ENCODE assay signal across 8 cellular contexts in the genomic region with DNA sequence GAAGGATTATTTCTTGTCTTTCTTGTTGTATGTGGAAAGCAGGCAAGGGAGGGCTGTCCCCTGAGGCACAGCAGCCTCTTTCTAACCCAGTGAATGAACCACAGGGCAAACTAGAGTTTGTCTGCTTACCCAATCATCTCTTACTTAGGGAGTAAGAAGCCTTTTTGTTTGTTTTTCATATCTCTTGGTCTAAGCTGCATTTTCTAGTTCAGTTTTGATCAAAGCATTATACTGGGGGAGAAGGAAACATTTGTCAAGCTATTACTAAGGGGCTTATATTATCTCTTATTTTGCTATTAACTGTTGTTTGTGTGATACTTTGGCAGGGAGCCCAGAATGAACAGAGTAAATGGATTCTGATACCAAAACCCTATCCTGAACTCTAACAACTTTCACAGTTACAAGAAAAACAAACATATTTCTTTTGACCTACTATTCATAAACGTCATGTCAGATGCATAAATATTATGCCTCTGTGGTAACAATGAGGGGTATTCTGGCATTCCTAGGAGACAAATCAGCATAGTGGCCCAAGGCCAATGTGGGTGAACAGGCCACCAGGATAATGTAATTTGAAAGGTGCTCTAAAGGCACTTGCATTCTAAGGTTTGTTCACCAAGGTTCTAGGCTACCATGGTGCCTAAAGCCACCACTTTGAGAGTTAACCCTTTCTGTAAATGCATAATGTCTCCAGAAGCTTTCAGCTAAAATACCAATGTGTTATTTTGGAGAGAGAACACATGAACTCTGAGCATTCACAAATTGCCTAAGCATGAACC.
A peak's percentile ranks its signal among the peaks of the same experiment; 100 is the strongest.
DNase-seq lines count a peak whose midpoint lies in the region; TF ChIP-seq lines count a peak whose summit lies in the region.

No MANE protein-coding gene starts in this region.

- TF ChIP-seq CTCF in AG10803 (conservative IDR thresholded peaks at IDR 0.05; ENCODE audit: low read length) (no peak), chondrocyte (IDR thresholded peaks at IDR 0.05) (no peak)

- H3K36me3 Mint-ChIP-seq in chondrocyte (ENCODE audit: low read depth): no peaks in the 10 kb centered on the region

- DNase-seq in AG10803 (ENCODE audit: low read depth) (peak; percentile 65), NCI-H1105 treated with DMSO at 0.1 percent for 48 hours (lab: John Stamatoyannopoulos, UW) (peak; percentile 69), chondrocyte (ENCODE audit: low spot score) (no peak), myocyte (ENCODE audit: low read depth) (peak; percentile 64), anterior cingulate cortex (lab: John Stamatoyannopoulos, UW) (no peak), NCI-H187 treated with DMSO at 0.1 percent for 48 hours (lab: John Stamatoyannopoulos, UW) (no peak), T-helper 9 cell (no peak), NCI-H345 (lab: John Stamatoyannopoulos, UW) (no peak)

- H3K9me3 Mint-ChIP-seq in chondrocyte (ENCODE audit: low read depth): peaks cover 3% of the 10 kb centered on the region

- no peak overlapping the region for H3K4me3 ChIP-seq in AG10803 (ENCODE audit: low read length)

- peak overlapping the region; percentile 76 for H3K27ac Mint-ChIP-seq in chondrocyte (ENCODE audit: unreplicated experiment)

- H3K27me3 Mint-ChIP-seq in chondrocyte (ENCODE audit: low read depth): no peaks in the 10 kb centered on the region

- peaks cover 28% of the 10 kb centered on the region for H3K4me1 Mint-ChIP-seq in chondrocyte (ENCODE audit: low read depth)

- H3K4me3 Mint-ChIP-seq in chondrocyte (ENCODE audit: unreplicated experiment): no peak overlapping the region

Comparison
In these comparisons a context has a peak if more than half of its experiments do, and no peak if none do; other contexts are left out.
1. DNase-seq: peak in AG10803 (single experiment), NCI-H1105 treated with DMSO at 0.1 percent for 48 hours (single experiment) and myocyte (single experiment); none in chondrocyte (single experiment), anterior cingulate cortex (0 of 58), NCI-H187 treated with DMSO at 0.1 percent for 48 hours (single experiment), T-helper 9 cell (single experiment) and NCI-H345 (single experiment).